Comparison of ENCODE assay signal across 1 cellular context in genomic region chr2:37637985-37638384, GRCh38.
TF ChIP-seq lines count a peak whose summit lies in the region.

No MANE protein-coding gene starts in this region.

TF ChIP-seq in IMR-90, 13 proteins besides CTCF, POLR2A, EP300 and RAD21:
- TF ChIP-seq MAZ (IDR thresholded peaks at IDR 0.05; ENCODE audit: borderline replicate concordance, low read depth, low read length), result peak; percentile 25; the same call in 1 of the 2 replicates
- no peak for TF ChIP-seq BHLHE40 (IDR thresholded peaks at IDR 0.05; ENCODE audit: low read depth, low read length)
- TF ChIP-seq CEBPB (IDR thresholded peaks at IDR 0.05; ENCODE audit: low read depth, low read length), result no peak
